Comparison of ENCODE assay signal across 17 cellular contexts in the genomic region with DNA sequence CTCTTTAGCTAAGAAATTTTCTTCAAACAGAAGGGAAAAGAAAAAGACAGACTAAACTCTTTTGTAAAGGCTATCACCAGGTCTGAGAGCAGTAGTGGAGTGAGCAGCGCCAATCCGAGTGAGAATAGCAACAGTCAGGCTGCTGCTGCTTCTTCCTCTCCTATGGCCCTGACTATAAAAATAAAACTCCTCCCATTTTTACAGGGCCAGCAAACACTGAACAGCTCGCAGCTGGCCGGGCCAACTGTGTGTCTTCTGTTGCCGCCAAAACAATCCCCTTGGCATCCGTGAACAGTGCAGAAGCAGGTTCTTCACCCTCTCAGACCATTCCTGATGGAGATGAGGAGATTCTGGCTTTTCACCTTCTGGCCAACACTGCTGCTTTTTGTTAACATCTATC.
DNase-seq lines count a peak whose midpoint lies in the region; ATAC-seq and TF ChIP-seq lines count a peak whose summit lies in the region.
"Had no signal": no experiment of that assay in that cellular context is flagged by ENCODE, and none has a peak within 500 bp of the region (broad histone marks: within the 10 kb centered on the region; RNA-seq: fewer than 3 reads in every experiment).

No MANE protein-coding gene starts in this region.

- ATAC-seq in GM19395 (IDR thresholded peaks at IDR 0.05; ENCODE audit: unreplicated experiment): no peak
- ATAC-seq: GM12878, HCT116, K562, Panc1 had no signal

- no peak for TF ChIP-seq POLR2A in prostate gland (IDR thresholded peaks at IDR 0.05)

- no peak overlapping the region for H3K27ac ChIP-seq in prostate gland
- H3K27ac ChIP-seq: GM23248 had no signal

- H3K9me3 ChIP-seq in prostate gland: no peaks in the 10 kb centered on the region
- H3K9me3 ChIP-seq: SK-N-SH had no signal

- H3K4me3 ChIP-seq in LNCaP clone FGC (ENCODE audit: low read depth, low read length) (no peak overlapping the region), prostate gland (no peak overlapping the region)
- H3K4me3 ChIP-seq: GM12878, GM23248, K562 had no signal

- no peaks in the 10 kb centered on the region for H3K36me3 ChIP-seq in prostate gland

- no peaks in the 10 kb centered on the region for H3K27me3 ChIP-seq in prostate gland (replicated peaks; ENCODE audit: insufficient read depth)

- WGBS in prostate gland: 15% methylated on average over 6 of the region's 6 CpGs

- intact Hi-C loops in prostate gland (cut with DNase I): no loop called here

- no peak for TF ChIP-seq CTCF in LNCaP clone FGC (IDR thresholded peaks at IDR 0.05; ENCODE audit: control insufficient read depth, extremely low read depth, insufficient read depth)
- no peak for TF ChIP-seq CTCF in prostate gland (IDR thresholded peaks at IDR 0.05)
- no peak for TF ChIP-seq CTCF in GM20000 (IDR thresholded peaks at IDR 0.05; ENCODE audit: extremely low read depth, missing control alignments)

- no peaks in the 10 kb centered on the region for H3K4me1 ChIP-seq in prostate gland (replicated peaks)

- peak; percentile 22 for DNase-seq in DMS153 treated with DMSO at 0.1 percent for 48 hours (lab: John Stamatoyannopoulos, UW; ENCODE audit: unreplicated experiment)
- peak; percentile 67 for DNase-seq in LNCaP clone FGC (ENCODE audit: low read depth)
- peak; percentile 80 for DNase-seq in NCI-H748 (lab: John Stamatoyannopoulos, UW; ENCODE audit: unreplicated experiment)
- DNase-seq in prostate gland (ENCODE audit: low spot score): peak; percentile 10
- DNase-seq in NAMALWA (ENCODE audit: low spot score): no peak
- DNase-seq in GM20000 (ENCODE audit: low spot score): no peak
- DNase-seq: GDM1, GM23248, NCI-H1048, NCI-H82, SK-N-SH, T-helper 1 cell had no signal

Comparison
In these comparisons a context has a peak if more than half of its experiments do, and no peak if none do; other contexts are left out.
1. DNase-seq: peak in DMS153 treated with DMSO at 0.1 percent for 48 hours (single experiment), LNCaP clone FGC (single experiment), NCI-H748 (single experiment) and prostate gland (single experiment); none in NAMALWA (single experiment) and GM20000 (single experiment).